ENCODE assay signal across 1 cellular context in genomic region chr2:212797484-212798205, GRCh38.
TF ChIP-seq lines count a peak whose summit lies in the region.

No MANE protein-coding gene starts in this region.

TF ChIP-seq in IMR-90, 13 proteins besides CTCF, POLR2A, EP300 and RAD21:
- TF ChIP-seq BHLHE40 (IDR thresholded peaks at IDR 0.05; ENCODE audit: low read depth, low read length), result no peak
- TF ChIP-seq CHD1 (IDR thresholded peaks at IDR 0.05; ENCODE audit: low read depth, low read length), result no peak
- TF ChIP-seq SMC3 (IDR thresholded peaks at IDR 0.05; ENCODE audit: low read depth, low read length), result no peak
- no peak for TF ChIP-seq MXI1 (IDR thresholded peaks at IDR 0.05; ENCODE audit: borderline replicate concordance, low read depth, low read length)
- TF ChIP-seq, protein P1, sequence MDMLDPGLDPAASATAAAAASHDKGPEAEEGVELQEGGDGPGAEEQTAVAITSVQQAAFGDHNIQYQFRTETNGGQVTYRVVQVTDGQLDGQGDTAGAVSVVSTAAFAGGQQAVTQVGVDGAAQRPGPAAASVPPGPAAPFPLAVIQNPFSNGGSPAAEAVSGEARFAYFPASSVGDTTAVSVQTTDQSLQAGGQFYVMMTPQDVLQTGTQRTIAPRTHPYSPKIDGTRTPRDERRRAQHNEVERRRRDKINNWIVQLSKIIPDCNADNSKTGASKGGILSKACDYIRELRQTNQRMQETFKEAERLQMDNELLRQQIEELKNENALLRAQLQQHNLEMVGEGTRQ (IDR thresholded peaks at IDR 0.05; ENCODE audit: low read depth, low read length), result no peak
- no peak for TF ChIP-seq RFX5 (IDR thresholded peaks at IDR 0.05; ENCODE audit: low read depth, low read length)
- no peak for TF ChIP-seq NFE2L2 (IDR thresholded peaks at IDR 0.05; ENCODE audit: low read depth, low read length)
- no peak for TF ChIP-seq ELK1 (IDR thresholded peaks at IDR 0.05; ENCODE audit: borderline replicate concordance, low read depth, low read length)
- no peak for TF ChIP-seq MAZ (IDR thresholded peaks at IDR 0.05; ENCODE audit: borderline replicate concordance, low read depth, low read length)
- no peak for TF ChIP-seq FOS (IDR thresholded peaks at IDR 0.05; ENCODE audit: low read depth, low read length)
- TF ChIP-seq MAFK (IDR thresholded peaks at IDR 0.05; ENCODE audit: low read depth, low read length), result no peak
- TF ChIP-seq RCOR1 (IDR thresholded peaks at IDR 0.05; ENCODE audit: insufficient replicate concordance, low read length), result no peak
- TF ChIP-seq CEBPB (IDR thresholded peaks at IDR 0.05; ENCODE audit: low read depth, low read length), result no peak
